Comparison of ENCODE assay signal across 14 cellular contexts in the genomic region with DNA sequence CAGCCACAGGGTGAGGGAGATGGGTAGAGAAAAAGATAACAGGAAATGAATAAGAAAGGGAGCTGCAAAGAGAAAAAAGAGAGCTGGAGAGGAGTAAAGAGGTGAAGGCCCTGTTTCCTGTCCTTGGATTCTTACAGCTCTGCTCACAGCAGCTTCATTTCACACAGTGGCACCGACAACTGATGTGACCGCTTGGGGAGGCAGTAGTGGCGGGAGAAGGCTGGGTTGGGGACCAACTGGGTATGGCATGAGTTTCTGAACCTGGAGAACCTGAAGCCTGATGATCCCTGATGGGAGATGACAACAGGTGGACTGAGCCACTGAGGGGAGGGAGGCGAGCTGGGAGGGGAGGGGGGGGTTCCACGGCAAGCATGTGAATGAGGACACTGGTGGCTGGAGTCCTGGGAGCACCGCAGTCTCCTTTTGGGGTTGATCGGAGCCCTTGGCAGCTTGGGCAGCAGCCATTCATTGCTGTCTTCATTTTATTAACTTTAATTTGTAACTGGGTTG.
"Had no signal": no experiment of that assay in that cellular context is flagged by ENCODE, and none has a peak within 500 bp of the region (broad histone marks: within the 10 kb centered on the region; RNA-seq: fewer than 3 reads in every experiment).

No MANE protein-coding gene starts in this region.

- H3K4me3 Mint-ChIP-seq: activated naive CD4-positive, alpha-beta T cell treated with anti-CD3 and anti-CD28 coated beads for 36 hours had no signal

- FAIRE-seq: colon, frontal cortex, islet of Langerhans had no signal

- H3K9me3 Mint-ChIP-seq: activated naive CD4-positive, alpha-beta T cell treated with anti-CD3 and anti-CD28 coated beads for 36 hours had no signal

- ATAC-seq: heart left ventricle, left lobe of liver had no signal

- H3K9me3 ChIP-seq: breast epithelium, heart left ventricle, stomach had no signal

- H3K36me3 ChIP-seq: breast epithelium, heart left ventricle, stomach had no signal

- H3K27ac Mint-ChIP-seq: activated naive CD4-positive, alpha-beta T cell treated with anti-CD3 and anti-CD28 coated beads for 36 hours had no signal

- H3K27ac ChIP-seq: heart left ventricle had no signal

- H3K4me3 ChIP-seq: breast epithelium, heart left ventricle, stomach had no signal

- H3K27me3 ChIP-seq: breast epithelium, heart left ventricle, stomach had no signal

- DNase-seq: activated CD4-positive, alpha-beta T cell treated with anti-CD3 and anti-CD28 coated beads for 4 hours; activated naive CD4-positive, alpha-beta T cell treated with anti-CD3 and anti-CD28 coated beads for 36 hours; amniotic stem cell; heart left ventricle; mammary epithelial cell; SHP77 treated with DMSO at 0.1 percent for 48 hours; stimulated activated CD4-positive, alpha-beta T cell treated with anti-CD3 and anti-CD28 coated beads, Interleukin-15, amount 100 ng/mL, for 24 hours; stimulated activated CD4-positive, alpha-beta T cell treated with anti-CD3 and anti-CD28 coated beads, Interleukin-4, amount 100 ng/mL, for 24 hours; stomach had no signal
